8 cellular contexts compared by ENCODE assay signal in genomic region chr11:45804806-45805304, GRCh38.
DNase-seq lines count a peak whose midpoint lies in the region; ATAC-seq lines count a peak whose summit lies in the region.

SLC35C1 (plus strand) TSS chr11:45805149; CDS start chr11:45805802, 653 bp downstream.

- DNase-seq in AG08396 (ENCODE audit: low spot score) (peak; percentile 98), NCI-H345 (lab: John Stamatoyannopoulos, UW) (peak; percentile 98), islet precursor cell (peak; percentile 98)
- DNase-seq in activated CD4-positive, CD25-positive, alpha-beta regulatory T cell (lab: John Stamatoyannopoulos, UW), result peak; percentile 91 to 95 (median 93)
- DNase-seq in central memory CD4-positive, alpha-beta T cell, result peak; percentile 92
- DNase-seq in stimulated activated CD4-positive, alpha-beta T cell treated with anti-CD3 and anti-CD28 coated beads, Interleukin-12 subunit alpha, Interleukin-12 subunit beta, amount 100 ng/mL, for 48 hours (ENCODE audit: low read depth in 2 of 3, low spot score in 1 of 3), result peak; percentile 92 to 97 (median 95)

- ATAC-seq in GM18907 (IDR thresholded peaks at IDR 0.05; ENCODE audit: unreplicated experiment), result peak; percentile 95
- peak; percentile 93 for ATAC-seq in HG03159 (IDR thresholded peaks at IDR 0.05; ENCODE audit: unreplicated experiment)

Comparison
In these comparisons a context has a peak if more than half of its experiments do, and no peak if none do; other contexts are left out.
1. Peak in every context shown above with its lines: DNase-seq and ATAC-seq.